ENCODE assay signal across 2 cellular contexts in the genomic region with DNA sequence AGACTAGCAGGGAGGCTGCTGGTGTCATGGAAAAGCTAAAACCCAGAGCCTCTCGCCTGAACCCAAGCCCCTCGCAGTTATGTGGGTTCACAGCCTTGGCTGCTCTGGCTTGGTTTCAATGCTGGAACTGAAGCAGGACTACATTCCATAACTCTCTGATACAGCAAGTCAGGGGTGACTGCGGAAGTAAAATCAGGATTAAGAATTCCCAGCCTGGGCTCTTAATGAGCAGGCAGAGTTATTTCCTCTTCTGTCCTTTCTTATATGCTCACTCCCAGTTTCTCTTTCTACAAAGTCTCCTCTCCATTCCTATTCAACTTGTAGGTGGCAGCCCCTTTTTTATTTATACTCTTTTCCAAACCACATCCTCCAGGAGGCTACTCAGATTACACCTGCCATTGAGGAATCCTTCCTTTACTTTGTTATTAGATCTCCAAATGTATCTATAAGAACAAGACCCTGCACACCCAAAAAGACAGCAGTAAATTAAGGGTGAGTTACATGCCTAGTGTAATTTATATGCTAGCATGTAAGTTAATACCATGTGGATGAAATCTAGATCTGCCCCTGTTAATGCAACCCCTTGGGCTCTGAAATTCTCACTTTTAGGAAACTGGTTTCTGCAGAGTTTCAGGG.
A peak's percentile ranks its signal among the peaks of the same experiment; 100 is the strongest.
TF ChIP-seq lines count a peak whose summit lies in the region.

No MANE protein-coding gene starts in this region.

TF ChIP-seq in liver, 16 proteins besides CTCF, POLR2A, EP300 and RAD21:
- TF ChIP-seq NR2F2 (IDR thresholded peaks at IDR 0.05) (peak; percentile 59), YY1 (IDR thresholded peaks at IDR 0.05) (no peak), FOXA2 (IDR thresholded peaks at IDR 0.05) (no peak), HNF4A (conservative IDR thresholded peaks at IDR 0.05) (no peak), TAF1 (conservative IDR thresholded peaks at IDR 0.05) (no peak), EGR1 (IDR thresholded peaks at IDR 0.05; ENCODE audit: low read depth in 2 of 2) (no peak), SP1 (IDR thresholded peaks at IDR 0.05) (peak; percentile 8), RXRA (IDR thresholded peaks at IDR 0.05) (peak; percentile 44 to 51)
TF ChIP-seq in liver: peak in this region for 3.

TF ChIP-seq in HepG2, 621 proteins besides CTCF, POLR2A, EP300 and RAD21:
- no peak for TF ChIP-seq BHLHE40 (IDR thresholded peaks at IDR 0.05; ENCODE audit: low read length)
- TF ChIP-seq, protein P1, sequence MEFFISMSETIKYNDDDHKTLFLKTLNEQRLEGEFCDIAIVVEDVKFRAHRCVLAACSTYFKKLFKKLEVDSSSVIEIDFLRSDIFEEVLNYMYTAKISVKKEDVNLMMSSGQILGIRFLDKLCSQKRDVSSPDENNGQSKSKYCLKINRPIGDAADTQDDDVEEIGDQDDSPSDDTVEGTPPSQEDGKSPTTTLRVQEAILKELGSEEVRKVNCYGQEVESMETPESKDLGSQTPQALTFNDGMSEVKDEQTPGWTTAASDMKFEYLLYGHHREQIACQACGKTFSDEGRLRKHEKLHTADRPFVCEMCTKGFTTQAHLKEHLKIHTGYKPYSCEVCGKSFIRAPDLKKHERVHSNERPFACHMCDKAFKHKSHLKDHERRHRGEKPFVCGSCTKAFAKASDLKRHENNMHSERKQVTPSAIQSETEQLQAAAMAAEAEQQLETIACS (CRISPR knock-in tag; IDR thresholded peaks at IDR 0.05): no peak
- TF ChIP-seq ZNF329 (CRISPR knock-in tag; IDR thresholded peaks at IDR 0.05; ENCODE audit: low read depth): no peak
- TF ChIP-seq, protein P2, sequence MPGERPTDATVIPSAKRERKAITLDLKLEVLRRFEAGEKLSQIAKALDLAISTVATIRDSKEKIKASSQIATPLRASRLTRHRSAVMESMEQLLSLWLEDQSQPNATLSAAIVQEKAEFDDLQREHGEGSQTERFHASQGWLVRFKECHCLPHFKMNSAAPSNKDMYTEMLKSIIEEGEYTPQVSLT (CRISPR knock-in tag; IDR thresholded peaks at IDR 0.05; ENCODE audit: borderline replicate concordance, low read depth): no peak
- TF ChIP-seq MTF2 (CRISPR knock-in tag; IDR thresholded peaks at IDR 0.05; ENCODE audit: borderline replicate concordance): no peak
- TF ChIP-seq, protein P3, sequence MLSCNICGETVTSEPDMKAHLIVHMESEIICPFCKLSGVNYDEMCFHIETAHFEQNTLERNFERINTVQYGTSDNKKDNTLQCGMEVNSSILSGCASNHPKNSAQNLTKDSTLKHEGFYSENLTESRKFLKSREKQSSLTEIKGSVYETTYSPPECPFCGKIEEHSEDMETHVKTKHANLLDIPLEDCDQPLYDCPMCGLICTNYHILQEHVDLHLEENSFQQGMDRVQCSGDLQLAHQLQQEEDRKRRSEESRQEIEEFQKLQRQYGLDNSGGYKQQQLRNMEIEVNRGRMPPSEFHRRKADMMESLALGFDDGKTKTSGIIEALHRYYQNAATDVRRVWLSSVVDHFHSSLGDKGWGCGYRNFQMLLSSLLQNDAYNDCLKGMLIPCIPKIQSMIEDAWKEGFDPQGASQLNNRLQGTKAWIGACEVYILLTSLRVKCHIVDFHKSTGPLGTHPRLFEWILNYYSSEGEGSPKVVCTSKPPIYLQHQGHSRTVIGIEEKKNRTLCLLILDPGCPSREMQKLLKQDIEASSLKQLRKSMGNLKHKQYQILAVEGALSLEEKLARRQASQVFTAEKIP (CRISPR knock-in tag; IDR thresholded peaks at IDR 0.05; ENCODE audit: borderline replicate concordance): no peak
- TF ChIP-seq MEIS2 (CRISPR knock-in tag; IDR thresholded peaks at IDR 0.05): no peak
